19 cellular contexts compared by ENCODE assay signal in the genomic region with DNA sequence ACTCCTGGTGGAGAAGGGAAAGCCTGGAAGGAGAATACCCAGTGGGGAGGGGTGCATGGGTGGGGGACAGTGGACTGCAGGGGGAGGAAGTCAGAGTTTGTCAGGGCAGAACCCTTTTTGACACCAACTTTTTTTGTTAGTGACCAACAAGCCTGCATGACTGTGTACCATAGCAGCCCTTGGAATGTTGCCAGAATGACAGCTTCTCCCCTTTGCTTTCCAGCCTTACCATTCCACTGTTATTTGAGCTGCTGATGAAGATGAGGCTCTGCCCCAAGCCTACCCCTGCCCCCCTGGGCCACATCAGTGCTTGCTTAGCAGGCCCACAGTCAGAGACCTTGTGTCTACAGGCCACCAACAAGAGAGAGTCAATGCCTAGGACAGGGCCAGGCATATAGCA.
DNase-seq lines count a peak whose midpoint lies in the region; ATAC-seq and TF ChIP-seq lines count a peak whose summit lies in the region.
"Had no signal": no experiment of that assay in that cellular context is flagged by ENCODE, and none has a peak within 500 bp of the region (broad histone marks: within the 10 kb centered on the region; RNA-seq: fewer than 3 reads in every experiment).

No MANE protein-coding gene starts in this region.

- H3K9me3 ChIP-seq in endodermal cell (ENCODE audit: control insufficient read depth, low read length) (no peaks in the 10 kb centered on the region), esophagus squamous epithelium (no peaks in the 10 kb centered on the region)
- H3K9me3 ChIP-seq: BE2C, MG63 had no signal

- no peaks in the 10 kb centered on the region for H3K4me1 Mint-ChIP-seq in endodermal cell

- H3K4me3 ChIP-seq in endodermal cell (ENCODE audit: low read length): no peak overlapping the region
- no peak overlapping the region for H3K4me3 ChIP-seq in esophagus squamous epithelium
- H3K4me3 ChIP-seq: MG63 had no signal

- no peak overlapping the region for H3K27ac ChIP-seq in endodermal cell (ENCODE audit: low read depth, low read length)
- H3K27ac ChIP-seq in esophagus squamous epithelium: no peak overlapping the region
- H3K27ac ChIP-seq: 22Rv1, KMS-11 had no signal

- no peaks in the 10 kb centered on the region for H3K9me3 Mint-ChIP-seq in endodermal cell
- H3K9me3 Mint-ChIP-seq: CD4-positive, alpha-beta T cell had no signal

- intact Hi-C loops in esophagus squamous epithelium (cut with DNase I): no loop called here

- no peak for TF ChIP-seq POLR2A in esophagus squamous epithelium (IDR thresholded peaks at IDR 0.05)

- H3K27me3 ChIP-seq in endodermal cell (ENCODE audit: control insufficient read depth, insufficient read depth, low read length, poor library complexity, severe bottlenecking) (no peaks in the 10 kb centered on the region), esophagus squamous epithelium (no peaks in the 10 kb centered on the region)
- H3K27me3 ChIP-seq: MG63 had no signal

- H3K27ac Mint-ChIP-seq in endodermal cell: no peak overlapping the region
- H3K27ac Mint-ChIP-seq: CD4-positive, alpha-beta T cell had no signal

- H3K36me3 ChIP-seq in endodermal cell (ENCODE audit: control insufficient read depth, insufficient read depth, low read length) (no peaks in the 10 kb centered on the region), esophagus squamous epithelium (no peaks in the 10 kb centered on the region)
- H3K36me3 ChIP-seq: BE2C, MG63 had no signal

- no peak overlapping the region for H3K9ac ChIP-seq in endodermal cell (ENCODE audit: extremely low read depth, low read length, poor library complexity, severe bottlenecking)
- H3K9ac ChIP-seq: KMS-11 had no signal

- peak; percentile 78 for DNase-seq in DMS 273 (lab: John Stamatoyannopoulos, UW; ENCODE audit: unreplicated experiment)
- no peak for DNase-seq in DMS 273 treated with DMSO at 0.1 percent for 48 hours (lab: John Stamatoyannopoulos, UW)
- peak; percentile 1 for DNase-seq in NCI-H748 (lab: John Stamatoyannopoulos, UW; ENCODE audit: unreplicated experiment)
- no peak for DNase-seq in NCI-H748 treated with DMSO at 0.1 percent for 48 hours (lab: John Stamatoyannopoulos, UW)
- peak; percentile 42 for DNase-seq in NCI-H345 (lab: John Stamatoyannopoulos, UW)
- DNase-seq in endodermal cell: peak; percentile 13
- DNase-seq in esophagus squamous epithelium (lab: John Stamatoyannopoulos, UW): no peak
- DNase-seq: BE2C; CD4-positive, alpha-beta T cell; EL; MG63; NCI-H1930; NK-92 treated with Interleukin-12 subunit alpha and Interleukin-12 subunit beta, amount 100 ng/mL, for 24 hours; OCI-M1; T-helper 2 cell had no signal

- H3K4me1 ChIP-seq in endodermal cell (ENCODE audit: control insufficient read depth, insufficient read depth, low read length) (no peaks in the 10 kb centered on the region), esophagus squamous epithelium (no peaks in the 10 kb centered on the region)

- ATAC-seq in GM18519 (IDR thresholded peaks at IDR 0.05; ENCODE audit: low FRiP score, unreplicated experiment): no peak
- ATAC-seq: HepG2 had no signal

- TF ChIP-seq CTCF in endodermal cell (conservative IDR thresholded peaks at IDR 0.05): no peak
- TF ChIP-seq CTCF in esophagus squamous epithelium (IDR thresholded peaks at IDR 0.05): no peak

- H3K4me3 Mint-ChIP-seq in endodermal cell: no peak overlapping the region
- H3K4me3 Mint-ChIP-seq: CD4-positive, alpha-beta T cell had no signal

- H3K27me3 Mint-ChIP-seq in endodermal cell (ENCODE audit: insufficient read depth): peaks cover 4% of the 10 kb centered on the region
- H3K27me3 Mint-ChIP-seq: CD4-positive, alpha-beta T cell had no signal

- no peaks in the 10 kb centered on the region for H3K36me3 Mint-ChIP-seq in endodermal cell (ENCODE audit: low read depth)

Comparison
In these comparisons a context has a peak if more than half of its experiments do, and no peak if none do; other contexts are left out.
1. DNase-seq: peak in DMS 273 (single experiment), NCI-H748 (single experiment), NCI-H345 (single experiment) and endodermal cell (single experiment); none in DMS 273 treated with DMSO at 0.1 percent for 48 hours (single experiment), NCI-H748 treated with DMSO at 0.1 percent for 48 hours (single experiment) and esophagus squamous epithelium (single experiment).